Comparison of ENCODE assay signal across 16 cellular contexts in the genomic region with DNA sequence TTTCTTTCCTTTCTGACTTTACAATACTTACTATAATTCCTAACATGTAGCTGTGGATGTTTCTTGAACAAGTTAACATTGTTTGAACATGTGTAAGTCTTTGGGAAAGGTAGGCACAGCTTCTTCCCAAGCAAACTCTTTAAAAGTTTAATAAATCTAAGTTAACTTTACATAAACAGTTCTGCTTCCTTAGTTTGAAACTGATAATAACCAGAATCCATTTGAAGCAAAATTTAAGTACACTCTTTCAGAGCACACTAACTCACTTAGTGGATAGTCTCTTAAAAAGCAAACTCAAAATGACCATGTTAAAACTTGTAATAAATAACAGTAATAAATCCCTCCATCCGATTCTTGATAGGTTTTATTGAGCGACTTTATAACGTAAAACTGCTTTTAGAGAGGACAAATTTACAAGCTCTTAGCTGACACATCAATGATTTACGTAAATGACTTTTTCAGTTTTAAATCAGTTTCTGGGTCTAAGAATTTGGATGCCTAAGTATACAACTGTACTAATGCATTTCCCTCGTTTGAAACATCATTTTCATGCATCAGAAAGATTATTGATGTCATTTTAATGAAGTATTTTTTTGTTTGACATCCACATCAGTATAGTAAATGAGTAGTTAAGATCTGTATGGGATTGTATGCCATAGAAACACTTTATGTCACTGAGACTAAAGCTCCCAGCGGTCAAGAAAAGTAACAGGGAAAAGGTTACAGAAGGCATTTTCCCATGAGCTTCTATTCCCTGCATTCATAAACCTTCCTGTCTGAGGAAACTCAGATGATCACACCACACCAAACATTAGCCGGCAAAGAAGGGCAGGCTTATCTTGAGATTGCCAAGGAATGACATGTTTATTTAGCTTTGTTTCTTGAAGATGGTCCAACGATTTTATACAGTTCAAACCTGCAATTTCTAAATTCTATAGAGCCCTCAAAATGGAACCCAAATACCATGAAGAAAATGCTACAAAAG.
DNase-seq lines count a peak whose midpoint lies in the region; ATAC-seq and TF ChIP-seq lines count a peak whose summit lies in the region.
"Had no signal": no experiment of that assay in that cellular context is flagged by ENCODE, and none has a peak within 500 bp of the region (broad histone marks: within the 10 kb centered on the region; RNA-seq: fewer than 3 reads in every experiment).

No MANE protein-coding gene starts in this region.

- H3K9me3 Mint-ChIP-seq in nephron progenitor cell, result no peaks in the 10 kb centered on the region
- H3K9me3 Mint-ChIP-seq: activated B cell treated with CpG ODN at 0.5 μM for 24 hours had no signal

- H4K5ac ChIP-seq in mesendoderm (ENCODE audit: low read length), result no peak overlapping the region

- peak in 2 of 4 donors; percentile 26 to 64 for ATAC-seq in heart left ventricle
- ATAC-seq in T-helper 17 cell, result no peak
- no peak for ATAC-seq in GM21576 (IDR thresholded peaks at IDR 0.05; ENCODE audit: unreplicated experiment)
- ATAC-seq: HepG2 had no signal

- TF ChIP-seq CTCF in heart left ventricle (IDR thresholded peaks at IDR 0.05), result no peak
- no peak for TF ChIP-seq CTCF in fibroblast of villous mesenchyme (IDR thresholded peaks at IDR 0.05; ENCODE audit: insufficient read depth, low read depth, low read length)
- TF ChIP-seq CTCF in nephron progenitor cell (IDR thresholded peaks at IDR 0.05), result no peak
- TF ChIP-seq CTCF in BE2C (IDR thresholded peaks at IDR 0.05; ENCODE audit: low read depth, low read length), result no peak

- no peak overlapping the region for H3K4me2 ChIP-seq in mesendoderm (ENCODE audit: low read length)

- H3K36me3 Mint-ChIP-seq in nephron progenitor cell (ENCODE audit: low read depth) (no peaks in the 10 kb centered on the region), T-helper 17 cell (ENCODE audit: low read depth) (no peaks in the 10 kb centered on the region)

- H3K23ac ChIP-seq in mesendoderm (ENCODE audit: low read length), result no peak overlapping the region

- no peak overlapping the region for H3K4me3 Mint-ChIP-seq in nephron progenitor cell
- no peak overlapping the region for H3K4me3 Mint-ChIP-seq in T-helper 17 cell
- H3K4me3 Mint-ChIP-seq: activated B cell treated with CpG ODN at 0.5 μM for 24 hours had no signal

- DNase-seq in heart left ventricle (no peak), cardiac septum (ENCODE audit: low spot score) (no peak), fibroblast of villous mesenchyme (ENCODE audit: low read depth) (peak; percentile 86), nephron progenitor cell (no peak), mesendoderm (no peak), BE2C (no peak), T-helper 17 cell (no peak)
- DNase-seq: activated B cell treated with CpG ODN at 0.5 μM for 24 hours; activated naive CD4-positive, alpha-beta T cell treated with Interleukin-2 at 50 U/mL for 16 hours; COR-L47; hypothalamus; NCI-H1105 treated with DMSO at 0.1 percent for 48 hours; ovary had no signal

- intact Hi-C loops in heart left ventricle (cut with DNase I), result loop anchor here in 2 of 10 donors (10.0 kb wide), 2 partner anchors 105 to 115 kb away; no protein-coding TSS in a partner anchor
- intact Hi-C loops in cardiac septum (cut with DNase I), result no loop called here

- no peak overlapping the region for H3K4ac ChIP-seq in mesendoderm (ENCODE audit: low read depth, low read length)

- H3K9me3 ChIP-seq in heart left ventricle (peaks cover 0 to 7% (median 0%) of the 10 kb centered on the region in 12 donors), BE2C (no peaks in the 10 kb centered on the region), T-helper 17 cell (ENCODE audit: control insufficient read depth, low read length, poor library complexity, severe bottlenecking) (no peaks in the 10 kb centered on the region)
- H3K9me3 ChIP-seq: ovary had no signal

- H2BK15ac ChIP-seq in mesendoderm (replicated peaks; ENCODE audit: low read depth), result no peak overlapping the region

- 57 to 70% (median 64%) methylated on average over 8 of the region's 8 CpGs for WGBS in heart left ventricle, 4 donors
- WGBS in mesendoderm (ENCODE audit: extremely low coverage, insufficient coverage, low lambda C conversion rate), result no CpG with 5 or more reads among the region's 8 CpGs

- no peak for TF ChIP-seq POLR2A in heart left ventricle (IDR thresholded peaks at IDR 0.05)

- H3K79me1 ChIP-seq in mesendoderm (ENCODE audit: low read length), result no peaks in the 10 kb centered on the region

- no peaks in the 10 kb centered on the region for H3K4me1 Mint-ChIP-seq in nephron progenitor cell
- no peaks in the 10 kb centered on the region for H3K4me1 Mint-ChIP-seq in T-helper 17 cell
- H3K4me1 Mint-ChIP-seq: activated B cell treated with CpG ODN at 0.5 μM for 24 hours had no signal

- H3K27ac Mint-ChIP-seq in nephron progenitor cell (peak overlapping the region; percentile 38), T-helper 17 cell (no peak overlapping the region)
- H3K27ac Mint-ChIP-seq: activated B cell treated with CpG ODN at 0.5 μM for 24 hours had no signal

- no peak overlapping the region for H2BK120ac ChIP-seq in mesendoderm (ENCODE audit: low read depth, low read length)

- peaks cover 0 to 17% (median 1%) of the 10 kb centered on the region in 12 donors for H3K4me1 ChIP-seq in heart left ventricle
- no peaks in the 10 kb centered on the region for H3K4me1 ChIP-seq in mesendoderm (ENCODE audit: control insufficient read depth, low read depth, low read length)
- H3K4me1 ChIP-seq in BE2C, result no peaks in the 10 kb centered on the region

- peak overlapping the region in 10 of 12 donors; percentile 4 to 68 (median 44) for H3K27ac ChIP-seq in heart left ventricle
- H3K27ac ChIP-seq in mesendoderm (ENCODE audit: low read depth, low read length), result no peak overlapping the region
- H3K27ac ChIP-seq: cardiac muscle cell, ovary had no signal

- H3K4me3 ChIP-seq in heart left ventricle, result peak overlapping the region in 2 of 12 donors; percentile 5 to 16
- H3K4me3 ChIP-seq in fibroblast of villous mesenchyme (ENCODE audit: low read depth, low read length), result no peak overlapping the region
- no peak overlapping the region for H3K4me3 ChIP-seq in mesendoderm (ENCODE audit: low read length)
- no peak overlapping the region for H3K4me3 ChIP-seq in BE2C (ENCODE audit: low read depth, low read length)
- H3K4me3 ChIP-seq: cardiac muscle cell, ovary had no signal

- H4K8ac ChIP-seq in mesendoderm (ENCODE audit: low read depth, low read length), result no peak overlapping the region

- H3K79me2 ChIP-seq in mesendoderm (ENCODE audit: control insufficient read depth, insufficient read depth, low read length), result no peaks in the 10 kb centered on the region

- no peak overlapping the region for H2AK5ac ChIP-seq in mesendoderm (ENCODE audit: low read length)

- H3K27me3 ChIP-seq in heart left ventricle (no peaks in the 10 kb centered on the region), mesendoderm (ENCODE audit: insufficient read depth, low read length, poor library complexity) (no peaks in the 10 kb centered on the region), BE2C (no peaks in the 10 kb centered on the region)
- H3K27me3 ChIP-seq: cardiac muscle cell had no signal

- H3K36me3 ChIP-seq in heart left ventricle (no peaks in the 10 kb centered on the region), mesendoderm (ENCODE audit: control insufficient read depth, insufficient read depth, low read length) (no peaks in the 10 kb centered on the region), BE2C (no peaks in the 10 kb centered on the region)
- H3K36me3 ChIP-seq: cardiac muscle cell, ovary had no signal

- H3K27me3 Mint-ChIP-seq in nephron progenitor cell (ENCODE audit: low read depth, poor library complexity) (no peaks in the 10 kb centered on the region), T-helper 17 cell (no peaks in the 10 kb centered on the region)
- H3K27me3 Mint-ChIP-seq: activated B cell treated with CpG ODN at 0.5 μM for 24 hours had no signal

- H3K18ac ChIP-seq in mesendoderm (ENCODE audit: low read length), result no peak overlapping the region

- no peak overlapping the region for H2BK5ac ChIP-seq in mesendoderm (ENCODE audit: low read length)

- H3K9ac ChIP-seq in mesendoderm (ENCODE audit: low read length), result no peak overlapping the region

- H3K56ac ChIP-seq in mesendoderm (ENCODE audit: low read length), result no peak overlapping the region
